Comparison of ENCODE assay signal across 1 cellular context in the genomic region with DNA sequence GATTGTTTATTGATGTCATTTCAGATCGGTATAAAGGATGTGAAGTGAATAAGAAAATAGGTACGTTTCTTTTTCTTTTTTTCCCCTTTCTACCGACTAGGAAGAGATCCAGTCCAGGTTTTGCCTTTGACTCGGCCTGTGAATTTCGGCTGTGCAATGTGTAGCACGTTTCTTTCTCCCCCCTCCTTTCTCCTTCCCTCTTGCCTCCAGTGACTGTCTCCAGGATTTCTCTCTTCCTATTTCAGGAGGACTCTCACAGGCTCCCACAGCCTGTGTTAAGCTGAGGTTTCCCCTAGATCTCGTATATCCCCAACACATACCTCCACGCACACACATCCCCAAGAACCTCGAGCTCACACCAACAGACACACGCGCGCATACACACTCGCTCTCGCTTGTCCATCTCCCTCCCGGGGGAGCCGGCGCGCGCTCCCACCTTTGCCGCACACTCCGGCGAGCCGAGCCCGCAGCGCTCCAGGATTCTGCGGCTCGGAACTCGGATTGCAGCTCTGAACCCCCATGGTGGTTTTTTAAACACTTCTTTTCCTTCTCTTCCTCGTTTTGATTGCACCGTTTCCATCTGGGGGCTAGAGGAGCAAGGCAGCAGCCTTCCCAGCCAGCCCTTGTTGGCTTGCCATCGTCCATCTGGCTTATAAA.
TF ChIP-seq lines count a peak whose summit lies in the region.

A gene (plus strand): TSS at position 185 of the 657 bp plus-strand sequence.

TF ChIP-seq in IMR-90, 13 proteins besides CTCF, POLR2A, EP300 and RAD21:
- TF ChIP-seq MAFK (IDR thresholded peaks at IDR 0.05; ENCODE audit: low read depth, low read length) (no peak), MXI1 (IDR thresholded peaks at IDR 0.05; ENCODE audit: borderline replicate concordance, low read depth, low read length) (no peak; the same call in 1 of the 2 replicates), CEBPB (IDR thresholded peaks at IDR 0.05; ENCODE audit: low read depth, low read length) (peak; percentile 51; the same call in 1 of the 2 replicates), CHD1 (IDR thresholded peaks at IDR 0.05; ENCODE audit: low read depth, low read length) (no peak), BHLHE40 (IDR thresholded peaks at IDR 0.05; ENCODE audit: low read depth, low read length) (peak; percentile 98), SMC3 (IDR thresholded peaks at IDR 0.05; ENCODE audit: low read depth, low read length) (peak; percentile 32; the same call in 1 of the 2 replicates), MAZ (IDR thresholded peaks at IDR 0.05; ENCODE audit: borderline replicate concordance, low read depth, low read length) (0 out of 2 replicates have a peak, but pooled peaks have one; percentile 53), RFX5 (IDR thresholded peaks at IDR 0.05; ENCODE audit: low read depth, low read length) (no peak), NFE2L2 (IDR thresholded peaks at IDR 0.05; ENCODE audit: low read depth, low read length) (no peak), RCOR1 (IDR thresholded peaks at IDR 0.05; ENCODE audit: insufficient replicate concordance, low read length) (no peak), FOS (IDR thresholded peaks at IDR 0.05; ENCODE audit: low read depth, low read length) (no peak)
- TF ChIP-seq, protein P1, sequence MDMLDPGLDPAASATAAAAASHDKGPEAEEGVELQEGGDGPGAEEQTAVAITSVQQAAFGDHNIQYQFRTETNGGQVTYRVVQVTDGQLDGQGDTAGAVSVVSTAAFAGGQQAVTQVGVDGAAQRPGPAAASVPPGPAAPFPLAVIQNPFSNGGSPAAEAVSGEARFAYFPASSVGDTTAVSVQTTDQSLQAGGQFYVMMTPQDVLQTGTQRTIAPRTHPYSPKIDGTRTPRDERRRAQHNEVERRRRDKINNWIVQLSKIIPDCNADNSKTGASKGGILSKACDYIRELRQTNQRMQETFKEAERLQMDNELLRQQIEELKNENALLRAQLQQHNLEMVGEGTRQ (IDR thresholded peaks at IDR 0.05; ENCODE audit: low read depth, low read length), result no peak
- TF ChIP-seq, protein P2, sequence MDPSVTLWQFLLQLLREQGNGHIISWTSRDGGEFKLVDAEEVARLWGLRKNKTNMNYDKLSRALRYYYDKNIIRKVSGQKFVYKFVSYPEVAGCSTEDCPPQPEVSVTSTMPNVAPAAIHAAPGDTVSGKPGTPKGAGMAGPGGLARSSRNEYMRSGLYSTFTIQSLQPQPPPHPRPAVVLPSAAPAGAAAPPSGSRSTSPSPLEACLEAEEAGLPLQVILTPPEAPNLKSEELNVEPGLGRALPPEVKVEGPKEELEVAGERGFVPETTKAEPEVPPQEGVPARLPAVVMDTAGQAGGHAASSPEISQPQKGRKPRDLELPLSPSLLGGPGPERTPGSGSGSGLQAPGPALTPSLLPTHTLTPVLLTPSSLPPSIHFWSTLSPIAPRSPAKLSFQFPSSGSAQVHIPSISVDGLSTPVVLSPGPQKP (IDR thresholded peaks at IDR 0.05; ENCODE audit: borderline replicate concordance, low read depth, low read length), result no peak
